1 cellular context compared by ENCODE assay signal in the genomic region with DNA sequence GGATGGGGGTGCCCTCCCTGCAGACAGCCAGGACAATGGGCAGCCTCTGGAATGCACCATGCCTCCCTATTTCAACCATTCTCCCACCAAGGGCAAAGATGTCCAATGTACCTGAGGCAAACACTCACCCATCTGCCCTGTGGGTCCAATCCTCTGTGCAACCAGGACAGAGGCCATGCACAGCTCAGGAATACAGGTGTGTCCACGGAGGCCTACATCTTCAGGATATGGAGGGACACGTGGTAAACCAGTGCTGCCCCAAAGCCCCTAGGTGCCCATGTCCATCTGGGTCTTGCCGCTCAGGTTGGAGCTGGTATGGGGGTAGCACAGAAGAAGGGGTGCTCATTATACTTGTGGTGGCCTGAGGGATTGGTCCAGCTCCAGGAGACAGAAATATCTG.
TF ChIP-seq lines count a peak whose summit lies in the region.

No MANE protein-coding gene starts in this region.

TF ChIP-seq in HepG2, 621 proteins besides CTCF, POLR2A, EP300 and RAD21 (continued from another document):
- TF ChIP-seq, protein P1, sequence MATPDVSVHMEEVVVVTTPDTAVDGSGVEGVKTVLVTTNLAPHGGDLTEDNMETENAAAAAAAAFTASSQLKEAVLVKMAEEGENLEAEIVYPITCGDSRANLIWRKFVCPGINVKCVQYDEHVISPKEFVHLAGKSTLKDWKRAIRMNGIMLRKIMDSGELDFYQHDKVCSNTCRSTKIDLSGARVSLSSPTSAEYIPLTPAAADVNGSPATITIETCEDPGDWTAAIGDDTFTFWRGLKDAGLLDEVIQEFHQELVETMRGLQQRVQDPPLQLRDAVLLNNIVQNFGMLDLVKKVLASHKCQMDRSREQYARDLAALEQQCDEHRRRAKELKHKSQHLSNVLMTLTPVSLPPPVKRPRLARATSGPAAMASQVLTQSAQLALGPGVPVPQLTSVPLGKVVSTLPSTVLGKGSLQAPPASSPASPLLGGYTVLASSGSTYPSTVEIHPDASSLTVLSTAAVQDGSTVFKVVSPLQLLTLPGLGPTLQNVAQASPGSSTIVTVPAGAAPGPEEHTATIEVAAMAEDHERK (CRISPR knock-in tag; IDR thresholded peaks at IDR 0.05; ENCODE audit: low read depth): no peak
- TF ChIP-seq ZNF619 (CRISPR knock-in tag; IDR thresholded peaks at IDR 0.05): no peak
- TF ChIP-seq CBX2 (IDR thresholded peaks at IDR 0.05; ENCODE audit: low read depth, low read length): no peak
- TF ChIP-seq CBX2 (CRISPR knock-in tag; IDR thresholded peaks at IDR 0.05; ENCODE audit: low read depth): no peak
- no peak for TF ChIP-seq YEATS4 (CRISPR knock-in tag; IDR thresholded peaks at IDR 0.05; ENCODE audit: borderline replicate concordance)
- TF ChIP-seq, protein P2, sequence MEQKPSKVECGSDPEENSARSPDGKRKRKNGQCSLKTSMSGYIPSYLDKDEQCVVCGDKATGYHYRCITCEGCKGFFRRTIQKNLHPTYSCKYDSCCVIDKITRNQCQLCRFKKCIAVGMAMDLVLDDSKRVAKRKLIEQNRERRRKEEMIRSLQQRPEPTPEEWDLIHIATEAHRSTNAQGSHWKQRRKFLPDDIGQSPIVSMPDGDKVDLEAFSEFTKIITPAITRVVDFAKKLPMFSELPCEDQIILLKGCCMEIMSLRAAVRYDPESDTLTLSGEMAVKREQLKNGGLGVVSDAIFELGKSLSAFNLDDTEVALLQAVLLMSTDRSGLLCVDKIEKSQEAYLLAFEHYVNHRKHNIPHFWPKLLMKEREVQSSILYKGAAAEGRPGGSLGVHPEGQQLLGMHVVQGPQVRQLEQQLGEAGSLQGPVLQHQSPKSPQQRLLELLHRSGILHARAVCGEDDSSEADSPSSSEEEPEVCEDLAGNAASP (CRISPR knock-in tag; IDR thresholded peaks at IDR 0.05; ENCODE audit: borderline replicate concordance): no peak
- no peak for TF ChIP-seq ZNF7 (CRISPR knock-in tag; IDR thresholded peaks at IDR 0.05)
- TF ChIP-seq NFE2L2 (IDR thresholded peaks at IDR 0.05; ENCODE audit: low read length): no peak
- TF ChIP-seq, protein P3, sequence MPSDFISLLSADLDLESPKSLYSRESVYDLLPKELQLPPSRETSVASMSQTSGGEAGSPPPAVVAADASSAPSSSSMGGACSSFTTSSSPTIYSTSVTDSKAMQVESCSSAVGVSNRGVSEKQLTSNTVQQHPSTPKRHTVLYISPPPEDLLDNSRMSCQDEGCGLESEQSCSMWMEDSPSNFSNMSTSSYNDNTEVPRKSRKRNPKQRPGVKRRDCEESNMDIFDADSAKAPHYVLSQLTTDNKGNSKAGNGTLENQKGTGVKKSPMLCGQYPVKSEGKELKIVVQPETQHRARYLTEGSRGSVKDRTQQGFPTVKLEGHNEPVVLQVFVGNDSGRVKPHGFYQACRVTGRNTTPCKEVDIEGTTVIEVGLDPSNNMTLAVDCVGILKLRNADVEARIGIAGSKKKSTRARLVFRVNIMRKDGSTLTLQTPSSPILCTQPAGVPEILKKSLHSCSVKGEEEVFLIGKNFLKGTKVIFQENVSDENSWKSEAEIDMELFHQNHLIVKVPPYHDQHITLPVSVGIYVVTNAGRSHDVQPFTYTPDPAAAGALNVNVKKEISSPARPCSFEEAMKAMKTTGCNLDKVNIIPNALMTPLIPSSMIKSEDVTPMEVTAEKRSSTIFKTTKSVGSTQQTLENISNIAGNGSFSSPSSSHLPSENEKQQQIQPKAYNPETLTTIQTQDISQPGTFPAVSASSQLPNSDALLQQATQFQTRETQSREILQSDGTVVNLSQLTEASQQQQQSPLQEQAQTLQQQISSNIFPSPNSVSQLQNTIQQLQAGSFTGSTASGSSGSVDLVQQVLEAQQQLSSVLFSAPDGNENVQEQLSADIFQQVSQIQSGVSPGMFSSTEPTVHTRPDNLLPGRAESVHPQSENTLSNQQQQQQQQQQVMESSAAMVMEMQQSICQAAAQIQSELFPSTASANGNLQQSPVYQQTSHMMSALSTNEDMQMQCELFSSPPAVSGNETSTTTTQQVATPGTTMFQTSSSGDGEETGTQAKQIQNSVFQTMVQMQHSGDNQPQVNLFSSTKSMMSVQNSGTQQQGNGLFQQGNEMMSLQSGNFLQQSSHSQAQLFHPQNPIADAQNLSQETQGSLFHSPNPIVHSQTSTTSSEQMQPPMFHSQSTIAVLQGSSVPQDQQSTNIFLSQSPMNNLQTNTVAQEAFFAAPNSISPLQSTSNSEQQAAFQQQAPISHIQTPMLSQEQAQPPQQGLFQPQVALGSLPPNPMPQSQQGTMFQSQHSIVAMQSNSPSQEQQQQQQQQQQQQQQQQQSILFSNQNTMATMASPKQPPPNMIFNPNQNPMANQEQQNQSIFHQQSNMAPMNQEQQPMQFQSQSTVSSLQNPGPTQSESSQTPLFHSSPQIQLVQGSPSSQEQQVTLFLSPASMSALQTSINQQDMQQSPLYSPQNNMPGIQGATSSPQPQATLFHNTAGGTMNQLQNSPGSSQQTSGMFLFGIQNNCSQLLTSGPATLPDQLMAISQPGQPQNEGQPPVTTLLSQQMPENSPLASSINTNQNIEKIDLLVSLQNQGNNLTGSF (CRISPR knock-in tag; IDR thresholded peaks at IDR 0.05): no peak
- TF ChIP-seq HNF4A (CRISPR knock-in tag; IDR thresholded peaks at IDR 0.05): no peak
- no peak for TF ChIP-seq ZNF709 (CRISPR knock-in tag; IDR thresholded peaks at IDR 0.05)
- no peak for TF ChIP-seq ARHGAP35 (CRISPR knock-in tag; IDR thresholded peaks at IDR 0.05; ENCODE audit: borderline replicate concordance)
- TF ChIP-seq ZNF101 (CRISPR knock-in tag; IDR thresholded peaks at IDR 0.05; ENCODE audit: borderline replicate concordance, low read depth): no peak
- no peak for TF ChIP-seq ZNF138 (CRISPR knock-in tag; IDR thresholded peaks at IDR 0.05; ENCODE audit: low read depth)
- TF ChIP-seq, protein P4, sequence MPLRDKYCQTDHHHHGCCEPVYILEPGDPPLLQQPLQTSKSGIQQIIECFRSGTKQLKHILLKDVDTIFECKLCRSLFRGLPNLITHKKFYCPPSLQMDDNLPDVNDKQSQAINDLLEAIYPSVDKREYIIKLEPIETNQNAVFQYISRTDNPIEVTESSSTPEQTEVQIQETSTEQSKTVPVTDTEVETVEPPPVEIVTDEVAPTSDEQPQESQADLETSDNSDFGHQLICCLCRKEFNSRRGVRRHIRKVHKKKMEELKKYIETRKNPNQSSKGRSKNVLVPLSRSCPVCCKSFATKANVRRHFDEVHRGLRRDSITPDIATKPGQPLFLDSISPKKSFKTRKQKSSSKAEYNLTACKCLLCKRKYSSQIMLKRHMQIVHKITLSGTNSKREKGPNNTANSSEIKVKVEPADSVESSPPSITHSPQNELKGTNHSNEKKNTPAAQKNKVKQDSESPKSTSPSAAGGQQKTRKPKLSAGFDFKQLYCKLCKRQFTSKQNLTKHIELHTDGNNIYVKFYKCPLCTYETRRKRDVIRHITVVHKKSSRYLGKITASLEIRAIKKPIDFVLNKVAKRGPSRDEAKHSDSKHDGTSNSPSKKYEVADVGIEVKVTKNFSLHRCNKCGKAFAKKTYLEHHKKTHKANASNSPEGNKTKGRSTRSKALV (CRISPR knock-in tag; IDR thresholded peaks at IDR 0.05): no peak
- TF ChIP-seq GTF2F1 (IDR thresholded peaks at IDR 0.05; ENCODE audit: low read length): no peak
- TF ChIP-seq, protein P5, sequence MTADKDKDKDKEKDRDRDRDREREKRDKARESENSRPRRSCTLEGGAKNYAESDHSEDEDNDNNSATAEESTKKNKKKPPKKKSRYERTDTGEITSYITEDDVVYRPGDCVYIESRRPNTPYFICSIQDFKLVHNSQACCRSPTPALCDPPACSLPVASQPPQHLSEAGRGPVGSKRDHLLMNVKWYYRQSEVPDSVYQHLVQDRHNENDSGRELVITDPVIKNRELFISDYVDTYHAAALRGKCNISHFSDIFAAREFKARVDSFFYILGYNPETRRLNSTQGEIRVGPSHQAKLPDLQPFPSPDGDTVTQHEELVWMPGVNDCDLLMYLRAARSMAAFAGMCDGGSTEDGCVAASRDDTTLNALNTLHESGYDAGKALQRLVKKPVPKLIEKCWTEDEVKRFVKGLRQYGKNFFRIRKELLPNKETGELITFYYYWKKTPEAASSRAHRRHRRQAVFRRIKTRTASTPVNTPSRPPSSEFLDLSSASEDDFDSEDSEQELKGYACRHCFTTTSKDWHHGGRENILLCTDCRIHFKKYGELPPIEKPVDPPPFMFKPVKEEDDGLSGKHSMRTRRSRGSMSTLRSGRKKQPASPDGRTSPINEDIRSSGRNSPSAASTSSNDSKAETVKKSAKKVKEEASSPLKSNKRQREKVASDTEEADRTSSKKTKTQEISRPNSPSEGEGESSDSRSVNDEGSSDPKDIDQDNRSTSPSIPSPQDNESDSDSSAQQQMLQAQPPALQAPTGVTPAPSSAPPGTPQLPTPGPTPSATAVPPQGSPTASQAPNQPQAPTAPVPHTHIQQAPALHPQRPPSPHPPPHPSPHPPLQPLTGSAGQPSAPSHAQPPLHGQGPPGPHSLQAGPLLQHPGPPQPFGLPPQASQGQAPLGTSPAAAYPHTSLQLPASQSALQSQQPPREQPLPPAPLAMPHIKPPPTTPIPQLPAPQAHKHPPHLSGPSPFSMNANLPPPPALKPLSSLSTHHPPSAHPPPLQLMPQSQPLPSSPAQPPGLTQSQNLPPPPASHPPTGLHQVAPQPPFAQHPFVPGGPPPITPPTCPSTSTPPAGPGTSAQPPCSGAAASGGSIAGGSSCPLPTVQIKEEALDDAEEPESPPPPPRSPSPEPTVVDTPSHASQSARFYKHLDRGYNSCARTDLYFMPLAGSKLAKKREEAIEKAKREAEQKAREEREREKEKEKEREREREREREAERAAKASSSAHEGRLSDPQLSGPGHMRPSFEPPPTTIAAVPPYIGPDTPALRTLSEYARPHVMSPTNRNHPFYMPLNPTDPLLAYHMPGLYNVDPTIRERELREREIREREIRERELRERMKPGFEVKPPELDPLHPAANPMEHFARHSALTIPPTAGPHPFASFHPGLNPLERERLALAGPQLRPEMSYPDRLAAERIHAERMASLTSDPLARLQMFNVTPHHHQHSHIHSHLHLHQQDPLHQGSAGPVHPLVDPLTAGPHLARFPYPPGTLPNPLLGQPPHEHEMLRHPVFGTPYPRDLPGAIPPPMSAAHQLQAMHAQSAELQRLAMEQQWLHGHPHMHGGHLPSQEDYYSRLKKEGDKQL (CRISPR knock-in tag; IDR thresholded peaks at IDR 0.05; ENCODE audit: low read depth): no peak
- TF ChIP-seq MTF2 (CRISPR knock-in tag; IDR thresholded peaks at IDR 0.05; ENCODE audit: borderline replicate concordance): no peak
